ENCODE assay signal across 1 cellular context in genomic region chr6:41278699-41279405, GRCh38.
TF ChIP-seq lines count a peak whose summit lies in the region.

No MANE protein-coding gene starts in this region.

TF ChIP-seq in GM12878, 131 proteins besides CTCF, POLR2A, EP300 and RAD21 (continued from another document):
- TF ChIP-seq SKIL (IDR thresholded peaks at IDR 0.05; ENCODE audit: low read depth, poor library complexity, severe bottlenecking) (peak; percentile 87), ZBTB11 (CRISPR knock-in tag; IDR thresholded peaks at IDR 0.05) (no peak), NBN (IDR thresholded peaks at IDR 0.05) (0 out of 2 replicates have a peak, but pooled peaks have one; percentile 48), IRF4 (IDR thresholded peaks at IDR 0.05; ENCODE audit: low read depth, low read length) (0 out of 2 replicates have a peak, but pooled peaks have one; percentile 50), ATF7 (IDR thresholded peaks at IDR 0.05; ENCODE audit: low read depth) (0 out of 2 replicates have a peak, but pooled peaks have one; percentile 9), BHLHE40 (IDR thresholded peaks at IDR 0.05; ENCODE audit: borderline replicate concordance in 1 of 2, low read depth in 2 of 2, low read length in 1 of 2) (peak; percentile 23 to 56; a peak in 1 of 4 replicates), SMARCA5 (IDR thresholded peaks at IDR 0.05) (0 out of 2 replicates have a peak, but pooled peaks have one; percentile 46), SUPT20H (IDR thresholded peaks at IDR 0.05; ENCODE audit: borderline replicate concordance, control insufficient read depth, low read depth, low read length) (no peak), RUNX3 (IDR thresholded peaks at IDR 0.05; ENCODE audit: low read length) (peak; percentile 83), IKZF2 (IDR thresholded peaks at IDR 0.05) (peak in 1 of 2 experiments; percentile 36; a peak in 1 of 4 replicates), ZNF24 (IDR thresholded peaks at IDR 0.05) (0 out of 2 replicates have a peak, but pooled peaks have one; percentile 40), CHD2 (IDR thresholded peaks at IDR 0.05; ENCODE audit: borderline replicate concordance, low read depth, low read length) (0 out of 2 replicates have a peak, but pooled peaks have one; percentile 31), SMAD1 (IDR thresholded peaks at IDR 0.05; ENCODE audit: low read depth, partially characterized antibody) (peak; percentile 98), EED (IDR thresholded peaks at IDR 0.05; ENCODE audit: low read depth) (no peak), JUNB (IDR thresholded peaks at IDR 0.05) (no peak), MEF2B (IDR thresholded peaks at IDR 0.05; ENCODE audit: partially characterized antibody, poor library complexity, severe bottlenecking) (no peak), MEF2A (IDR thresholded peaks at IDR 0.05; ENCODE audit: insufficient read depth, low read depth, low read length) (0 out of 2 replicates have a peak, but pooled peaks have one; percentile 26), IKZF1 (conservative IDR thresholded peaks at IDR 0.05) (peak; percentile 33; the same call in 1 of the 2 replicates), YY1 (IDR thresholded peaks at IDR 0.05; ENCODE audit: low read depth, low read length) (no peak), SMC3 (IDR thresholded peaks at IDR 0.05; ENCODE audit: borderline replicate concordance, low read length) (peak; percentile 52; the same call in 1 of the 2 replicates), DPF2 (IDR thresholded peaks at IDR 0.05) (0 out of 2 replicates have a peak, but pooled peaks have one; percentile 19), CREB1 (IDR thresholded peaks at IDR 0.05; ENCODE audit: low read depth) (no peak), MTA2 (IDR thresholded peaks at IDR 0.05; ENCODE audit: low read depth) (0 out of 2 replicates have a peak, but pooled peaks have one; percentile 26), CBFB (IDR thresholded peaks at IDR 0.05; ENCODE audit: low read depth) (no peak)
